ENCODE assay signal across 15 cellular contexts in genomic region chr1:38115251-38115650, GRCh38.
A peak's percentile ranks its signal among the peaks of the same experiment; 100 is the strongest.
DNase-seq lines count a peak whose midpoint lies in the region; ATAC-seq, FAIRE-seq and TF ChIP-seq lines count a peak whose summit lies in the region.
"Had no signal": no experiment of that assay in that cellular context is flagged by ENCODE, and none has a peak within 500 bp of the region (broad histone marks: within the 10 kb centered on the region; RNA-seq: fewer than 3 reads in every experiment).

No MANE protein-coding gene starts in this region.

- WGBS in H1 (ENCODE audit: extremely low coverage in 1 of 2, insufficient coverage in 1 of 2, insufficient read length in 1 of 2, insufficient replicate concordance in 2 of 2, low coverage in 1 of 2, low lambda C conversion rate in 2 of 2, missing lambda C conversion rate in 1 of 2), 2 experiments = 91 to 100% methylated on average over 1 to 15 of the region's 15 CpGs

- H3K9ac ChIP-seq in BLaER1 treated with 17β-estradiol and CSF1 and Interleukin-3, amounts not matched to agents 10 nM and 100 nM = no peak overlapping the region
- no peak overlapping the region for H3K9ac ChIP-seq in H1 (replicated peaks in 1 of 4; ENCODE audit: extremely low read depth in 1 of 4, low read depth in 3 of 4, low read length in 3 of 4)

- TF ChIP-seq CTCF in H1 (IDR thresholded peaks at IDR 0.05; ENCODE audit: control extremely low read depth in 1 of 3, insufficient read depth in 1 of 3, low read depth in 1 of 3, low read length in 3 of 3) = no peak
- TF ChIP-seq CTCF in thoracic aorta (IDR thresholded peaks at IDR 0.05) = no peak
- TF ChIP-seq CTCF in PC-9 (conservative IDR thresholded peaks at IDR 0.05) = no peak

- peak overlapping the region; percentile 35; the same call in 1 of the 2 replicates for H2BK5ac ChIP-seq in H1 (ENCODE audit: low read depth, low read length)

- no peak overlapping the region for H4K8ac ChIP-seq in H1 (ENCODE audit: extremely low read depth, insufficient read depth, low read length)

- no TSS peak for BruUV-seq in PC-9 (replicated peaks; lab: Mats Ljungman, UMichigan)

- no peak overlapping the region for H3K4ac ChIP-seq in H1 (replicated peaks; ENCODE audit: insufficient read length, low read depth, low read length)

- H4K91ac ChIP-seq in H1 (replicated peaks; ENCODE audit: insufficient read length, low read length) = no peak overlapping the region

- H2BK120ac ChIP-seq in H1 (replicated peaks; ENCODE audit: low read depth, low read length) = no peak overlapping the region

- peaks cover 5% of the 10 kb centered on the region; the same call in 1 of the 2 replicates for H3K23me2 ChIP-seq in H1 (ENCODE audit: low read depth, low read length)

- no peaks in the 10 kb centered on the region for H3K36me3 ChIP-seq in BLaER1 treated with 17β-estradiol and CSF1 and Interleukin-3, amounts not matched to agents 10 nM and 100 nM
- H3K36me3 ChIP-seq in H1 (ENCODE audit: control insufficient read depth in 2 of 4, insufficient read depth in 4 of 4, low read length in 3 of 4) (no peaks in the 10 kb centered on the region), thoracic aorta (no peaks in the 10 kb centered on the region), PC-9 (ENCODE audit: low read depth) (no peaks in the 10 kb centered on the region)
- H3K36me3 ChIP-seq: BE2C had no signal

- H2BK20ac ChIP-seq in H1 (ENCODE audit: low read length) = no peak overlapping the region; the same call in 1 of the 2 replicates

- H3K27ac ChIP-seq in BLaER1 treated with 17β-estradiol and CSF1 and Interleukin-3, amounts not matched to agents 10 nM and 100 nM = peak overlapping the region in 4 of 11 experiments; percentile 31 to 65 (median 46); a peak in 2 of 22 replicates
- H3K27ac ChIP-seq in angular gyrus (ENCODE audit: low read depth, low read length) = peak overlapping the region; percentile 29
- no peak overlapping the region for H3K27ac ChIP-seq in H1 (ENCODE audit: low read depth, low read length)
- H3K27ac ChIP-seq in thoracic aorta = peak overlapping the region; percentile 21 to 38
- no peak overlapping the region for H3K27ac ChIP-seq in PC-9

- no peak for FAIRE-seq in H1 (lab: Jason Lieb, UNC)
- FAIRE-seq: A204.1, GM18507, H54 had no signal

- no peaks in the 10 kb centered on the region for H3K79me2 ChIP-seq in H1 (ENCODE audit: control insufficient read depth in 1 of 2, insufficient read depth in 2 of 2, low read length in 2 of 2)
- no peaks in the 10 kb centered on the region for H3K79me2 ChIP-seq in PC-9 (ENCODE audit: low read depth)

- no peak for ATAC-seq in thoracic aorta (ENCODE audit: insufficient number of reproducible peaks, low FRiP score, low read depth)
- ATAC-seq: HCT116 had no signal

- no peak overlapping the region for H3K4me3 ChIP-seq in BLaER1 treated with 17β-estradiol and CSF1 and Interleukin-3, amounts not matched to agents 10 nM and 100 nM
- no peak overlapping the region for H3K4me3 ChIP-seq in H1 (ENCODE audit: extremely low read depth in 1 of 4, insufficient read depth in 2 of 4, low read depth in 3 of 4, low read length in 4 of 4)
- H3K4me3 ChIP-seq in thoracic aorta = no peak overlapping the region
- H3K4me3 ChIP-seq in PC-9 = no peak overlapping the region

- H3K79me1 ChIP-seq in H1 (ENCODE audit: low read depth, low read length) = no peaks in the 10 kb centered on the region

- POLR2A ChIA-PET in H1 (lab: Charles Lee; ENCODE audit: partially characterized antibody) (interaction anchor here (1.0 to 1.6 kb wide), 3 partner anchors 7 to 33 kb away, joined by 3 to 6 read pairs (median 6); no protein-coding TSS in a partner anchor), PC-9 (lab: Charles Lee; ENCODE audit: unreplicated experiment) (interaction anchor here (0.6 kb wide), 1 partner anchor 1100 kb away, joined by 5 read pairs; no protein-coding TSS in a partner anchor)

- TF ChIP-seq POLR2A in H1 (IDR thresholded peaks at IDR 0.05; ENCODE audit: control extremely low read depth in 1 of 2, low read depth in 2 of 2, low read length in 2 of 2) = no peak

- no peak overlapping the region for H4K5ac ChIP-seq in H1 (ENCODE audit: insufficient read length, low read depth, low read length)

- H3K56ac ChIP-seq in H1 (replicated peaks; ENCODE audit: insufficient read length, low read depth, low read length) = no peak overlapping the region

- H2AK5ac ChIP-seq in H1 (ENCODE audit: low read depth, low read length) = no peak overlapping the region

- peak overlapping the region; percentile 69 to 94 (median 83) for H3K4me2 ChIP-seq in BLaER1 treated with 17β-estradiol and CSF1 and Interleukin-3, amounts not matched to agents 10 nM and 100 nM
- no peak overlapping the region for H3K4me2 ChIP-seq in H1 (ENCODE audit: insufficient read depth in 1 of 2, low read depth in 2 of 2, low read length in 2 of 2)
- no peak overlapping the region for H3K4me2 ChIP-seq in PC-9

- peaks cover 0 to 4% (median 2%) of the 10 kb centered on the region in 11 experiments; a peak in 8 of 22 replicates for H3K9me3 ChIP-seq in BLaER1 treated with 17β-estradiol and CSF1 and Interleukin-3, amounts not matched to agents 10 nM and 100 nM (replicated peaks in 1 of 11)
- peaks cover 0 to under 1% of the 10 kb centered on the region in 2 experiments; a peak in 2 of 4 replicates for H3K9me3 ChIP-seq in H1 (ENCODE audit: insufficient read depth in 2 of 2, low read depth in 1 of 2, low read length in 1 of 2)
- peaks cover 2% of the 10 kb centered on the region for H3K9me3 ChIP-seq in thoracic aorta
- no peaks in the 10 kb centered on the region for H3K9me3 ChIP-seq in PC-9 (ENCODE audit: insufficient read depth, low read depth)
- H3K9me3 ChIP-seq: BE2C had no signal

- no peaks in the 10 kb centered on the region for H3K27me3 ChIP-seq in BLaER1 treated with 17β-estradiol and CSF1 and Interleukin-3, amounts not matched to agents 10 nM and 100 nM
- H3K27me3 ChIP-seq in H1 (replicated peaks in 1 of 4; ENCODE audit: control insufficient read depth in 3 of 4, extremely low read depth in 1 of 4, insufficient read depth in 3 of 4, low read length in 3 of 4) (no peaks in the 10 kb centered on the region), thoracic aorta (replicated peaks; ENCODE audit: insufficient read depth) (no peaks in the 10 kb centered on the region), PC-9 (ENCODE audit: insufficient read depth, low read depth) (no peaks in the 10 kb centered on the region)
- H3K27me3 ChIP-seq: BE2C had no signal

- H2BK15ac ChIP-seq in H1 (ENCODE audit: low read length) = peak overlapping the region; percentile 53; the same call in 1 of the 2 replicates

- intact Hi-C loops in PC-9 (cut with micrococcal nuclease; ENCODE audit: unreplicated experiment) = no loop called here

- H3K9me2 ChIP-seq in PC-9 (ENCODE audit: insufficient read depth) = no peaks in the 10 kb centered on the region

- H3K4me1 ChIP-seq in BLaER1 treated with 17β-estradiol and CSF1 and Interleukin-3, amounts not matched to agents 10 nM and 100 nM = peaks cover 21 to 43% (median 36%) of the 10 kb centered on the region in 10 experiments
- peaks cover 0 to 5% (median 0%) of the 10 kb centered on the region in 4 experiments; a peak in 1 of 7 replicates for H3K4me1 ChIP-seq in H1 (replicated peaks in 1 of 4; ENCODE audit: control insufficient read depth in 3 of 4, insufficient read depth in 4 of 4, low read length in 3 of 4)
- peaks cover 3 to 15% of the 10 kb centered on the region in 2 donors for H3K4me1 ChIP-seq in thoracic aorta (ENCODE audit: control insufficient read depth in 1 of 2, low read depth in 2 of 2)
- H3K4me1 ChIP-seq in PC-9 (replicated peaks; ENCODE audit: insufficient read depth) = no peaks in the 10 kb centered on the region
- H3K4me1 ChIP-seq: BE2C had no signal

- no peak for TF ChIP-seq RAD21 in H1 (IDR thresholded peaks at IDR 0.05 in 1 of 2, conservative IDR thresholded peaks at IDR 0.05 in 1 of 2; ENCODE audit: low read depth in 2 of 2, low read length in 2 of 2)

- DNase-seq in H1 (ENCODE audit: low read depth in 1 of 2, low spot score in 2 of 2) (no peak), thoracic aorta (ENCODE audit: low spot score) (no peak), PC-9 (no peak), NCI-H524 treated with DMSO at 0.1 percent for 48 hours (lab: John Stamatoyannopoulos, UW) (no peak)
- no peak for DNase-seq in activated naive CD4-positive, alpha-beta T cell treated with Interleukin-2 at 50 U/mL for 16 hours
- DNase-seq: BE2C; CD4-positive, CD25-positive, alpha-beta regulatory T cell; DMS53; GF-D8 had no signal

- TF ChIP-seq EP300 in H1 (IDR thresholded peaks at IDR 0.05; ENCODE audit: borderline replicate concordance in 1 of 2, low read depth in 2 of 2, low read length in 2 of 2) = no peak

- H2AFZ ChIP-seq in H1 (ENCODE audit: low read length) (no peak overlapping the region), PC-9 (no peak overlapping the region)

- no peaks in the 10 kb centered on the region for H3F3A ChIP-seq in PC-9 (ENCODE audit: insufficient read depth, low read depth)

- peak overlapping the region; percentile 82; the same call in 1 of the 2 replicates for H2BK12ac ChIP-seq in H1 (ENCODE audit: low read depth, low read length)

- no peak overlapping the region for H3K18ac ChIP-seq in H1 (ENCODE audit: extremely low read depth, low read length)

- H3K23ac ChIP-seq in H1 (ENCODE audit: insufficient read length) = no peak overlapping the region

- no peaks in the 10 kb centered on the region for H4K20me1 ChIP-seq in BLaER1 treated with 17β-estradiol and CSF1 and Interleukin-3, amounts not matched to agents 10 nM and 100 nM
- H4K20me1 ChIP-seq in H1 (replicated peaks in 1 of 2; ENCODE audit: control insufficient read depth in 1 of 2, insufficient read depth in 2 of 2, low read length in 2 of 2) (no peaks in the 10 kb centered on the region), PC-9 (ENCODE audit: insufficient read depth) (no peaks in the 10 kb centered on the region)

- CTCF ChIA-PET in H1 (lab: Charles Lee; ENCODE audit: partially characterized antibody) (interaction anchor here (1.2 to 2.2 kb wide), 4 partner anchors 10 to 31 kb away, joined by 3 to 7 read pairs (median 4); no protein-coding TSS in a partner anchor), PC-9 (lab: Charles Lee) (interaction anchor here (1.0 kb wide), 1 partner anchor 15 kb away, joined by 4 read pairs; no protein-coding TSS in a partner anchor)

- H3K14ac ChIP-seq in H1 (ENCODE audit: insufficient read length) = no peak overlapping the region

TF ChIP-seq in H1, 55 proteins besides CTCF, POLR2A, EP300 and RAD21 (continues in another document):
- TF ChIP-seq KDM1A (IDR thresholded peaks at IDR 0.05; ENCODE audit: borderline replicate concordance, low read length) (no peak), CREB1 (IDR thresholded peaks at IDR 0.05) (no peak), USF2 (IDR thresholded peaks at IDR 0.05; ENCODE audit: low read length) (no peak), SP1 (IDR thresholded peaks at IDR 0.05; ENCODE audit: low read depth, low read length) (no peak), SAP30 (IDR thresholded peaks at IDR 0.05; ENCODE audit: insufficient read depth, insufficient replicate concordance, low read length) (no peak)

Comparison
In these comparisons a context has a peak if more than half of its experiments do, and no peak if none do; other contexts are left out.
1. H3K27ac ChIP-seq: peak in angular gyrus (single experiment) and thoracic aorta (2 of 2); none in H1 (single experiment) and PC-9 (single experiment).
2. H3K4me2 ChIP-seq: peak in BLaER1 treated with 17β-estradiol and CSF1 and Interleukin-3, amounts not matched to agents 10 nM and 100 nM (11 of 11); none in H1 (0 of 2) and PC-9 (single experiment).